ENCODE assay signal across 9 cellular contexts in the genomic region with DNA sequence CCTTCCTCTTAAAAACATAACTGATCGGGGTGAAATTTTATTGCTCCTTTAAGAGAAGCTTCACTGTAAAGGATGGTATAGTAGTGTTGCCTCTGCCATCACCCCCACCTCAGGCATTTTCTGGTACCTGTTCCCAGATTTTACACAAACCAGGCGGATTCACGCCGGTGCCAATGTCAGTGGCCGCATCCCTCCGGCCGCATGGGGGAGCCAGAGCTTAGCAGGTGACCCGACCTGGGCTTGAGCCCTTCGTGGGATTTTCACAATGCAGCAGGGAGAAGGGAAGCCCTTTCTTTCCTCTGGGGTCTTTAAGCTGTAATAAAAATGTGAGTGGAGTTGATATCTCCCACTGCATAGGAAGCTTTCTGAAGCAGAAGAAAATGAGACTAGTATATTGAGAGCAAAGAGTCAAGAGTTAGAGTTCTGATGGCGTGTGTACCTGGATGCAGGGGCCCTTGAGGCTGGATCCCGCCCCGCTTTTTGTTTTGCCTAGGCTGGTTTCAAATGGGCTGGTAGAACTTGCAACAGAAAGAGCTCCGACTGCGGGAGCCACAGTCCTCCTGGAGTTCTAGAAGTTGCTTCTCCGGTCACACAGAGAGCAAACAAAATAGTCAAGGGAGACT. TPM values are rescaled to one million over a fixed set of nuclear protein-coding genes. Genes with fewer than 3 reads are reported as not detected.
DNase-seq lines count a peak whose midpoint lies in the region; ATAC-seq, FAIRE-seq and TF ChIP-seq lines count a peak whose summit lies in the region.
"Had no signal": no experiment of that assay in that cellular context is flagged by ENCODE, and none has a peak within 500 bp of the region (broad histone marks: within the 10 kb centered on the region; RNA-seq: fewer than 3 reads in every experiment).

No MANE protein-coding gene starts in this region.

- no peak for DNase-seq in AG04449 (ENCODE audit: low read depth, low spot score)
- DNase-seq in HUDEP-2 (lab: John Stamatoyannopoulos, UW; ENCODE audit: unreplicated experiment in 76 of 76): peak in 47 of 76 experiments; percentile 0 to 61 (median 23)
- DNase-seq in T1000 (lab: John Stamatoyannopoulos, UW): peak; percentile 50
- DNase-seq in germinal center (ENCODE audit: low spot score): peak; percentile 21
- peak; percentile 45 to 84 (median 56) for DNase-seq in pancreas
- DNase-seq in DMS153 (lab: John Stamatoyannopoulos, UW): no peak

- CTCF ChIA-PET in AG04449 (lab: Yijun Ruan, JAX): interaction anchor here (0.7 to 3.4 kb wide), 32 partner anchors 10 to 330 kb away, joined by 3 to 73 read pairs (median 5); no protein-coding TSS in a partner anchor

- H3K4me1 ChIP-seq in pancreas: no peaks in the 10 kb centered on the region

- H3K9me3 ChIP-seq in pancreas: no peaks in the 10 kb centered on the region

- H3K27ac ChIP-seq in pancreas: no peak overlapping the region

- WGBS in pancreas, 2 donors: 30 to 32% methylated on average over 15 of the region's 15 CpGs

- POLR2A ChIA-PET in AG04449 (lab: Yijun Ruan, JAX): interaction anchor here (0.6 to 1.0 kb wide), 2 partner anchors 42 to 80 kb away, joined by 3 to 4 read pairs; no protein-coding TSS in a partner anchor

- H3K36me3 ChIP-seq in pancreas: no peaks in the 10 kb centered on the region

- no peaks in the 10 kb centered on the region for H3K27me3 ChIP-seq in pancreas

- ATAC-seq in pancreas (peak; percentile 69 to 93 (median 92)), GM21825 (IDR thresholded peaks at IDR 0.05; ENCODE audit: unreplicated experiment) (no peak)
- ATAC-seq: naive thymus-derived CD8-positive, alpha-beta T cell had no signal

- no peak for FAIRE-seq in pancreas (lab: Jason Lieb, UNC)

- TF ChIP-seq CTCF in AG04449 (IDR thresholded peaks at IDR 0.05; ENCODE audit: insufficient read depth, low read length, missing control alignments) (peak; percentile 84), GM12872 (IDR thresholded peaks at IDR 0.05; ENCODE audit: insufficient read depth, low read depth, low read length) (peak; percentile 68), pancreas (IDR thresholded peaks at IDR 0.05) (peak; percentile 63 to 80 (median 72))

- intact Hi-C loops in pancreas (cut with DNase I): no loop called here

- H3K4me3 ChIP-seq in AG04449 (ENCODE audit: low read depth, low read length): no peak overlapping the region
- no peak overlapping the region for H3K4me3 ChIP-seq in pancreas

RNA-seq across cellular contexts. Expression of gene POLR2B, which starts 59.4 kb away (rescaled TPM):
- 10 to 100 TPM; 25.0 to 48.2 (median 36.5) TPM for total RNA-seq in pancreas
- 10 to 100 TPM; 19.2 to 36.3 TPM for polyA plus RNA-seq in pancreas

Comparison
In these comparisons a context has a peak if more than half of its experiments do, and no peak if none do; other contexts are left out.
1. DNase-seq: peak in HUDEP-2 (47 of 76), T1000 (single experiment), germinal center (single experiment) and pancreas (6 of 6); none in AG04449 (single experiment) and DMS153 (single experiment).
2. Peak in every context shown above with its lines, with median percentiles within 50 percentile points of each other: CTCF ChIP-seq.